Comparison of ENCODE assay signal across 16 cellular contexts in the genomic region with DNA sequence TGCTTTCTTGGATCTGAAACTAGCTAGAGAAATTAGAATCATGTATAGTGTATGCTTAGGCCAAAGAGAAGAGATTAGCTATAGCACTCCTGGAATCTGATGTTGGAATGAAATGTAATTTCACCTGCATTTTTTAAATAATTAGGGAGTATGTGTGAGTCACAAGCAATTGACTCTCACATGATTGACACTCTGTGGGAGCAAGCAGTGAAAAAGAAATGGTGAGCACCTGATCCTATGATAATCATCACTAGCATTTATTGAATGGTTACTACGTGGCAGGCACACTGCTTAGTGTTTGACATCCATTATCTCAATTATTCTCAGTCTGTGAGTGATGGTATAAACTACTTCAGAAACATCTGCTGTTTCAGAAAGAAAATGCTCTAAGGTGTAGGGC.
"Had no signal": no experiment of that assay in that cellular context is flagged by ENCODE, and none has a peak within 500 bp of the region (broad histone marks: within the 10 kb centered on the region; RNA-seq: fewer than 3 reads in every experiment).

No MANE protein-coding gene starts in this region.

- H3K27me3 ChIP-seq: ascending aorta, cardiac muscle cell, colonic mucosa, heart right ventricle, neural progenitor cell, pancreas, upper lobe of right lung had no signal

- DNase-seq: activated CD4-positive, alpha-beta T cell treated with anti-CD3 and anti-CD28 coated beads for 4 hours; activated CD8-positive, alpha-beta memory T cell treated with anti-CD3 and anti-CD28 coated beads, Interleukin-2, amount 50 U/mL, for 48 hours; activated CD8-positive, alpha-beta T cell treated with anti-CD3 and anti-CD28 coated beads for 36 hours; activated naive CD4-positive, alpha-beta T cell; colonic mucosa; effector CD4-positive, alpha-beta T cell; heart right ventricle; left ventricle myocardium superior; pancreas; retina; stimulated activated naive CD4-positive, alpha-beta T cell treated with Interleukin-2 at 50 U/mL for 16 hours; upper lobe of right lung had no signal

- H3K9me3 ChIP-seq: ascending aorta, colonic mucosa, heart right ventricle, pancreas, upper lobe of right lung had no signal

- H3K27ac ChIP-seq: ascending aorta, cardiac muscle cell, colonic mucosa, neural progenitor cell, pancreas, skin epidermis, upper lobe of right lung had no signal

- H3K4me1 ChIP-seq: ascending aorta, colonic mucosa, pancreas, upper lobe of right lung had no signal

- ATAC-seq: activated CD8-positive, alpha-beta T cell treated with anti-CD3 and anti-CD28 coated beads for 36 hours; upper lobe of right lung had no signal

- H3K36me3 ChIP-seq: ascending aorta, cardiac muscle cell, colonic mucosa, heart right ventricle, neural progenitor cell, pancreas, upper lobe of right lung had no signal

- H3K4me3 ChIP-seq: ascending aorta, cardiac muscle cell, colonic mucosa, heart right ventricle, neural progenitor cell, pancreas, skin epidermis, upper lobe of right lung had no signal
